Comparison of ENCODE assay signal across 10 cellular contexts in the genomic region with DNA sequence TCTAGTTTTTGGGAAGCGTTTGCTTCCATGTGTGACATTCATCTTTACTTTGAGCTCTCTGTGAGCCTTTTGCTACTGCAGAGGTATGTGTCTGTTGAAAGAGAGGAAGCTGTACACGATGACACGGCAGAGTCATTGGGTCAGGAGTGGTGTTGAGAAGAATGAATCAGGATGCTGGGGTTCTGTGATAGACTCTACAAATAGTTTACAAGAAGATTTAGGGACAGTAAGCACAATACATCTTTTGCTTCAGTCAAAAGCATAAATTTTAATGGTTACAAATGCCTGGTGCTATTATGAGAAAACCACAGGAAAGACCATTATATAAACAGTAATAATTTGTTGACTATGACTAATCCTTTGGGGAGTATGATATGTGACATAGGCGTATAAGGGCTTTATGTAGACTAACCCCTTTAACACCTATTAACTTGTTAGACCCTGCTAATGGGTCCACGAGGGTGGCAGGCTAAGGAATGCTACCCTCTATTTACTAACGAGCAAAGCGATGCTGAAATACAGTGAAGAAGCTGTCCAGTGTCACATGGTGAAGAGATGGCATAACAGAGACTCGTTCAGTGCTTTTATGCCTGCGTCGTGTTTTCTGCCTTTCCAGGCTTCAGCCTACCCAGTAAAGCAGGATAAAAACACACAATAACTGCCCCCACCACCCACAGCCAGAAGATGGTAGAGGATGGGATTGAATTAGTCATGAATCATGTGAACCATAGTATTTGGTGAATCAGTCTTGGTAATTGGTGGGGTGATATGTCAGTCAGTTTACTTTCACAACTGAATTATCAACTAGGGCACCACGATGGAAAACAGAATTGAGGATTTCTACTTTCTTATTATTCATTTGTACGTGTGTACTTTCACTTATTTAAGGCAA.
DNase-seq lines count a peak whose midpoint lies in the region; ATAC-seq, FAIRE-seq and TF ChIP-seq lines count a peak whose summit lies in the region.
"Had no signal": no experiment of that assay in that cellular context is flagged by ENCODE, and none has a peak within 500 bp of the region (broad histone marks: within the 10 kb centered on the region; RNA-seq: fewer than 3 reads in every experiment).

No MANE protein-coding gene starts in this region.

- H3K36me3 ChIP-seq in gastroesophageal sphincter = peaks cover 0 to 15% of the 10 kb centered on the region in 2 donors

- ATAC-seq in SK-N-SH treated with all-trans-retinoic acid at 6 μM for 48 hours = peak; percentile 58
- peak; percentile 18 for ATAC-seq in gastroesophageal sphincter
- peak; percentile 79 for ATAC-seq in stimulated activated naive CD8-positive, alpha-beta T cell treated with anti-CD3 and anti-CD28 coated beads, Interleukin-15, Interleukin-2, amounts not matched to agents 100 U/mL and 50 U/mL, for 24 hours
- no peak for ATAC-seq in GM21723 (IDR thresholded peaks at IDR 0.05; ENCODE audit: unreplicated experiment)
- no peak for ATAC-seq in GM18867 (IDR thresholded peaks at IDR 0.05; ENCODE audit: unreplicated experiment)
- no peak for ATAC-seq in GM21381 (IDR thresholded peaks at IDR 0.05; ENCODE audit: unreplicated experiment)

- no peak overlapping the region for H3K4me3 ChIP-seq in gastroesophageal sphincter

- peaks cover 29 to 100% (median 59%) of the 10 kb centered on the region in 3 donors for H3K4me1 ChIP-seq in gastroesophageal sphincter

- no peak for TF ChIP-seq CTCF in gastroesophageal sphincter (IDR thresholded peaks at IDR 0.05)

- TF ChIP-seq POLR2A in H54 (IDR thresholded peaks at IDR 0.05; ENCODE audit: low read depth, low read length) = no peak
- TF ChIP-seq POLR2A in gastroesophageal sphincter (IDR thresholded peaks at IDR 0.05) = no peak

- peak overlapping the region; percentile 93 to 100 (median 96) for H3K27ac ChIP-seq in gastroesophageal sphincter

- WGBS in gastroesophageal sphincter (ENCODE audit: low coverage in 1 of 2), 2 donors = 40 to 50% methylated on average over 9 to 12 of the region's 12 CpGs

- no peak for TF ChIP-seq EP300 in gastroesophageal sphincter (IDR thresholded peaks at IDR 0.05)

- DNase-seq in H54 (ENCODE audit: insufficient read length, low spot score) (no peak), amniotic stem cell (lab: John Stamatoyannopoulos, UW) (no peak)
- no peak for DNase-seq in stimulated activated naive CD8-positive, alpha-beta T cell treated with anti-CD3 and anti-CD28 coated beads, Interleukin-15, Interleukin-2, amounts not matched to agents 100 U/mL and 50 U/mL, for 24 hours
- DNase-seq: glutamatergic neuron had no signal

- FAIRE-seq in H54 (lab: Jason Lieb, UNC) = peak; percentile 96
- FAIRE-seq: GM18507 had no signal

- H3K9me3 ChIP-seq in gastroesophageal sphincter = no peaks in the 10 kb centered on the region

- no peaks in the 10 kb centered on the region for H3K27me3 ChIP-seq in gastroesophageal sphincter

TF ChIP-seq in SK-N-SH treated with all-trans-retinoic acid at 6 μM for 48 hours, 23 proteins besides CTCF, POLR2A, EP300 and RAD21 (continues in another document):
- TF ChIP-seq TSHZ2 (CRISPR knock-in tag; IDR thresholded peaks at IDR 0.05) (no peak), ZFP3 (CRISPR knock-in tag; IDR thresholded peaks at IDR 0.05) (peak; percentile 63), POU6F1 (CRISPR knock-in tag; IDR thresholded peaks at IDR 0.05; ENCODE audit: borderline replicate concordance, low read depth) (no peak), ZC3H10 (CRISPR knock-in tag; IDR thresholded peaks at IDR 0.05) (peak; percentile 55; the same call in 1 of the 2 replicates), CSDC2 (CRISPR knock-in tag; IDR thresholded peaks at IDR 0.05) (peak; percentile 90; the same call in 1 of the 2 replicates), RARB (CRISPR knock-in tag; IDR thresholded peaks at IDR 0.05) (no peak), ZNF70 (CRISPR knock-in tag; IDR thresholded peaks at IDR 0.05) (no peak), OSR1 (CRISPR knock-in tag; IDR thresholded peaks at IDR 0.05) (no peak), BACH2 (CRISPR knock-in tag; IDR thresholded peaks at IDR 0.05; ENCODE audit: borderline replicate concordance) (no peak), TOX (CRISPR knock-in tag; IDR thresholded peaks at IDR 0.05; ENCODE audit: borderline replicate concordance) (peak; percentile 92), ZNF8 (CRISPR knock-in tag; IDR thresholded peaks at IDR 0.05) (no peak), PPARA (CRISPR knock-in tag; IDR thresholded peaks at IDR 0.05; ENCODE audit: borderline replicate concordance) (no peak), GLIS3 (CRISPR knock-in tag; IDR thresholded peaks at IDR 0.05) (no peak), TCF4 (CRISPR knock-in tag; IDR thresholded peaks at IDR 0.05; ENCODE audit: borderline replicate concordance) (no peak), ISL1 (CRISPR knock-in tag; IDR thresholded peaks at IDR 0.05) (no peak; the same call in 1 of the 2 replicates), SNAI2 (CRISPR knock-in tag; IDR thresholded peaks at IDR 0.05) (no peak)
- TF ChIP-seq, protein P1, sequence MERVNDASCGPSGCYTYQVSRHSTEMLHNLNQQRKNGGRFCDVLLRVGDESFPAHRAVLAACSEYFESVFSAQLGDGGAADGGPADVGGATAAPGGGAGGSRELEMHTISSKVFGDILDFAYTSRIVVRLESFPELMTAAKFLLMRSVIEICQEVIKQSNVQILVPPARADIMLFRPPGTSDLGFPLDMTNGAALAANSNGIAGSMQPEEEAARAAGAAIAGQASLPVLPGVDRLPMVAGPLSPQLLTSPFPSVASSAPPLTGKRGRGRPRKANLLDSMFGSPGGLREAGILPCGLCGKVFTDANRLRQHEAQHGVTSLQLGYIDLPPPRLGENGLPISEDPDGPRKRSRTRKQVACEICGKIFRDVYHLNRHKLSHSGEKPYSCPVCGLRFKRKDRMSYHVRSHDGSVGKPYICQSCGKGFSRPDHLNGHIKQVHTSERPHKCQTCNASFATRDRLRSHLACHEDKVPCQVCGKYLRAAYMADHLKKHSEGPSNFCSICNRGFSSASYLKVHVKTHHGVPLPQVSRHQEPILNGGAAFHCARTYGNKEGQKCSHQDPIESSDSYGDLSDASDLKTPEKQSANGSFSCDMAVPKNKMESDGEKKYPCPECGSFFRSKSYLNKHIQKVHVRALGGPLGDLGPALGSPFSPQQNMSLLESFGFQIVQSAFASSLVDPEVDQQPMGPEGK (CRISPR knock-in tag; IDR thresholded peaks at IDR 0.05; ENCODE audit: borderline replicate concordance) = peak; percentile 47; the same call in 1 of the 2 replicates
- TF ChIP-seq, protein P2, sequence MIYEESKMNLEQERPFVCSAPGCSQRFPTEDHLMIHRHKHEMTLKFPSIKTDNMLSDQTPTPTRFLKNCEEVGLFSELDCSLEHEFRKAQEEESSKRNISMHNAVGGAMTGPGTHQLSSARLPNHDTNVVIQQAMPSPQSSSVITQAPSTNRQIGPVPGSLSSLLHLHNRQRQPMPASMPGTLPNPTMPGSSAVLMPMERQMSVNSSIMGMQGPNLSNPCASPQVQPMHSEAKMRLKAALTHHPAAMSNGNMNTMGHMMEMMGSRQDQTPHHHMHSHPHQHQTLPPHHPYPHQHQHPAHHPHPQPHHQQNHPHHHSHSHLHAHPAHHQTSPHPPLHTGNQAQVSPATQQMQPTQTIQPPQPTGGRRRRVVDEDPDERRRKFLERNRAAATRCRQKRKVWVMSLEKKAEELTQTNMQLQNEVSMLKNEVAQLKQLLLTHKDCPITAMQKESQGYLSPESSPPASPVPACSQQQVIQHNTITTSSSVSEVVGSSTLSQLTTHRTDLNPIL (CRISPR knock-in tag; IDR thresholded peaks at IDR 0.05; ENCODE audit: low read depth) = no peak

Comparison
In these comparisons a context has a peak if more than half of its experiments do, and no peak if none do; other contexts are left out.
1. ATAC-seq: peak in SK-N-SH treated with all-trans-retinoic acid at 6 μM for 48 hours (single experiment), gastroesophageal sphincter (single experiment) and stimulated activated naive CD8-positive, alpha-beta T cell treated with anti-CD3 and anti-CD28 coated beads, Interleukin-15, Interleukin-2, amounts not matched to agents 100 U/mL and 50 U/mL, for 24 hours (single experiment); none in GM21723 (single experiment), GM18867 (single experiment) and GM21381 (single experiment).